In the genomic region with DNA sequence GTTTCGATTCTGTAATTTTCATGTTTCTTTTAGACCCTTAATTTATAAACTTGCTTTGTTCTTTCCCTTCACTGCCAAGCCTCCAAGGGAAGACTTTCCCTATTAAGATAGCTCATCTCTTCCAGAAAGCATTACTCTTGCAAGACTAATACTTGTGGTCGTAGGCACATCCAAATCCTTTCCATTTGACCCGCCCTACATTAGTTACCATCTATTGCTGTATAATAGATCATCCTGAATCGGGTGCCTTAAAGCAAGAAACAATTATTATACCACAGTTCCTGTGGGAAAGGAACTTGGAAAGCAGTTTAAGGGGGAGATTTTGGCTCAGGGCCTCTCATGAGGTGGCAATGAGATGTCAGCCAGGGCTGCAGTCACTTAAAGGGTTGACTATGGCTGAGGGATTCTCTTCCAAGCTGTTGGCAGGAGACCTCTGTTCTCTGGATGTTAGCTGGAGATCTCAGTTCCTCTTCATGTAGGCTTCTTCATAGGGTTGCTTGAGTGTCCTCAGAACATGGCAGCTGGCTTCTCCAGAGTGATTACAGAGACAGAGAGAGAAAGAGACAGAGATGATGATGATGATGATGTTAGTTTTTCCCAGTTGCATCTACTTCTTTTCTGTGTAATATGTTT, we compare ENCODE assay signal across 20 cellular contexts.
"Had no signal": no experiment of that assay in that cellular context is flagged by ENCODE, and none has a peak within 500 bp of the region (broad histone marks: within the 10 kb centered on the region; RNA-seq: fewer than 3 reads in every experiment).

No MANE protein-coding gene starts in this region.

- ATAC-seq: esophagus mucosa; foreskin keratinocyte; left colon; mucosa of descending colon; naive thymus-derived CD8-positive, alpha-beta T cell had no signal

- H3K4me3 ChIP-seq: dorsolateral prefrontal cortex, mucosa of descending colon, right atrium auricular region, stomach, suprapubic skin, tibial artery, upper lobe of left lung, uterus had no signal

- H3K27ac ChIP-seq: dorsolateral prefrontal cortex, foreskin keratinocyte, neutrophil, right atrium auricular region, stomach, suprapubic skin, tibial artery, upper lobe of left lung, uterus had no signal

- DNase-seq: cortex of kidney; dorsolateral prefrontal cortex; effector CD8-positive, alpha-beta T cell; foreskin keratinocyte; kidney; left colon; mammary epithelial cell; mucosa of descending colon; naive thymus-derived CD8-positive, alpha-beta T cell; small intestine; stimulated activated CD4-positive, alpha-beta T cell treated with anti-CD3 and anti-CD28 coated beads, Interleukin-12 subunit alpha, Interleukin-12 subunit beta, amount 100 ng/mL, for 4 hours; stimulated activated naive CD4-positive, alpha-beta T cell; stomach; tibial artery; upper lobe of left lung; uterus had no signal

- H3K27me3 ChIP-seq: neutrophil, right atrium auricular region, stomach, suprapubic skin, tibial artery, upper lobe of left lung, uterus had no signal

- H3K9me3 ChIP-seq: mucosa of descending colon, neutrophil, right atrium auricular region, stomach, suprapubic skin, tibial artery, upper lobe of left lung, uterus had no signal

- H3K36me3 ChIP-seq: neutrophil, right atrium auricular region, stomach, suprapubic skin, tibial artery, upper lobe of left lung, uterus had no signal

- H3K4me1 ChIP-seq: foreskin keratinocyte, right atrium auricular region, stomach, suprapubic skin, tibial artery, upper lobe of left lung, uterus had no signal
